ENCODE assay signal across 19 cellular contexts in the genomic region with DNA sequence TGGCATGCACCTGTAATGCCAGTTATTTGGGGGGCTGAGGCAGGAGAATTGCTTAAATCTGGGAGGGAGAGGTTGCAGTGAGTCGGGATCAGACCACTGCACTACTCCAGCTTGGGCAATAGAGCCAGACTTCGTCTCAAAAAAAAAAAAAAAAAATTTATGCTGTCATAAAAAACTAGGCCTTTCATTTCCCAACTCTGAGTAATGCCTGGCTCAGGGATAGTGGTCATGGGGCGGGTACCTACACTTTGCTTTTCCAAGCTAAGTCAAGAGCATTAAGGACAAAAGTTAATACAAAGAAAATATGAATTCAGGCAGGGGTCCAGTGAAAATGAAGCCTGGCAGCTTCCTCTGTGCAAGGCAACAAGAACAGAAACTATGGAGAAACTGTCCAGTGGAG.
DNase-seq lines count a peak whose midpoint lies in the region; ATAC-seq and TF ChIP-seq lines count a peak whose summit lies in the region.
"Had no signal": no experiment of that assay in that cellular context is flagged by ENCODE, and none has a peak within 500 bp of the region (broad histone marks: within the 10 kb centered on the region; RNA-seq: fewer than 3 reads in every experiment).

No MANE protein-coding gene starts in this region.

- peak overlapping the region; percentile 81; the same call in 1 of the 2 replicates for H3K27ac ChIP-seq in MM.1S (ENCODE audit: low read length)
- H3K27ac ChIP-seq: foreskin keratinocyte, neural progenitor cell, SJCRH30, upper lobe of right lung had no signal

- ATAC-seq in stimulated activated effector memory CD8-positive, alpha-beta T cell treated with anti-CD3 and anti-CD28 coated beads, Interleukin-12 subunit alpha, Interleukin-12 subunit beta, amount 100 ng/mL, for 72 hours, result no peak
- no peak for ATAC-seq in GM21723 (IDR thresholded peaks at IDR 0.05; ENCODE audit: unreplicated experiment)
- ATAC-seq: foreskin keratinocyte, upper lobe of right lung had no signal

- H3K9me3 ChIP-seq in MM.1S (replicated peaks; ENCODE audit: insufficient read depth, low read length), result no peaks in the 10 kb centered on the region
- H3K9me3 ChIP-seq: SJCRH30, upper lobe of right lung had no signal

- no peak for TF ChIP-seq CTCF in MM.1S (IDR thresholded peaks at IDR 0.05; ENCODE audit: low read length)
- no peak for TF ChIP-seq CTCF in cardiac fibroblast (IDR thresholded peaks at IDR 0.05; ENCODE audit: low read depth, low read length)

- no peaks in the 10 kb centered on the region for H3K9me2 ChIP-seq in MM.1S (replicated peaks; ENCODE audit: insufficient read depth, low read length)

- H3K27me3 ChIP-seq in MM.1S (replicated peaks; ENCODE audit: insufficient read depth, low read length), result no peaks in the 10 kb centered on the region
- H3K27me3 ChIP-seq: foreskin keratinocyte, neural progenitor cell, SJCRH30, upper lobe of right lung had no signal

- peaks cover 98% of the 10 kb centered on the region for H3K36me3 Mint-ChIP-seq in activated T-cell treated with anti-CD3 and anti-CD28 coated beads, Interleukin-2, amount 50 U/mL, for 24 hours (ENCODE audit: low read depth)
- H3K36me3 Mint-ChIP-seq in stimulated activated effector memory CD8-positive, alpha-beta T cell treated with anti-CD3 and anti-CD28 coated beads, Interleukin-12 subunit alpha, Interleukin-12 subunit beta, amount 100 ng/mL, for 72 hours, result peaks cover 100% of the 10 kb centered on the region

- no peak overlapping the region for H3K4me3 ChIP-seq in MM.1S (ENCODE audit: low read length)
- no peak overlapping the region for H3K4me3 ChIP-seq in cardiac fibroblast (replicated peaks in 1 of 2; ENCODE audit: low read depth in 2 of 2, low read length in 2 of 2)
- H3K4me3 ChIP-seq: neural progenitor cell, SJCRH30, upper lobe of right lung had no signal

- H3K4me1 Mint-ChIP-seq in activated T-cell treated with anti-CD3 and anti-CD28 coated beads, Interleukin-2, amount 50 U/mL, for 24 hours (ENCODE audit: low read depth), result peaks cover 28% of the 10 kb centered on the region
- H3K4me1 Mint-ChIP-seq in stimulated activated effector memory CD8-positive, alpha-beta T cell treated with anti-CD3 and anti-CD28 coated beads, Interleukin-12 subunit alpha, Interleukin-12 subunit beta, amount 100 ng/mL, for 72 hours, result peaks cover 22% of the 10 kb centered on the region
- H3K4me1 Mint-ChIP-seq: neural progenitor cell had no signal

- H4K20me1 ChIP-seq in MM.1S (ENCODE audit: insufficient read depth, low read length), result no peaks in the 10 kb centered on the region

- no peak overlapping the region for H3K9ac ChIP-seq in MM.1S (ENCODE audit: low read length)
- H3K9ac ChIP-seq: neural progenitor cell had no signal

- no peak overlapping the region for H3K4me3 Mint-ChIP-seq in activated T-cell treated with anti-CD3 and anti-CD28 coated beads, Interleukin-2, amount 50 U/mL, for 24 hours
- no peak overlapping the region for H3K4me3 Mint-ChIP-seq in stimulated activated effector memory CD8-positive, alpha-beta T cell treated with anti-CD3 and anti-CD28 coated beads, Interleukin-12 subunit alpha, Interleukin-12 subunit beta, amount 100 ng/mL, for 72 hours
- H3K4me3 Mint-ChIP-seq: central memory CD8-positive, alpha-beta T cell; neural progenitor cell had no signal

- peaks cover 31% of the 10 kb centered on the region for H3K36me3 ChIP-seq in MM.1S (replicated peaks; ENCODE audit: insufficient read depth, low read length)

- H3K79me2 ChIP-seq in MM.1S (ENCODE audit: low read length), result peaks cover 66% of the 10 kb centered on the region

- no peaks in the 10 kb centered on the region for H3K27me3 Mint-ChIP-seq in activated T-cell treated with anti-CD3 and anti-CD28 coated beads, Interleukin-2, amount 50 U/mL, for 24 hours
- H3K27me3 Mint-ChIP-seq: central memory CD8-positive, alpha-beta T cell had no signal

- no peak overlapping the region for H3K4me2 ChIP-seq in MM.1S (ENCODE audit: low read depth, low read length)
- H3K4me2 ChIP-seq: neural progenitor cell had no signal

- H3K4me1 ChIP-seq in MM.1S (ENCODE audit: low read length), result peaks cover 46% of the 10 kb centered on the region
- H3K4me1 ChIP-seq: foreskin keratinocyte, neural progenitor cell, SJCRH30, upper lobe of right lung had no signal

- peaks cover 25% of the 10 kb centered on the region for H3F3A ChIP-seq in MM.1S (ENCODE audit: insufficient read depth, low read length)

- peak overlapping the region; percentile 72 for H3K27ac Mint-ChIP-seq in activated T-cell treated with anti-CD3 and anti-CD28 coated beads, Interleukin-2, amount 50 U/mL, for 24 hours
- H3K27ac Mint-ChIP-seq in stimulated activated effector memory CD8-positive, alpha-beta T cell treated with anti-CD3 and anti-CD28 coated beads, Interleukin-12 subunit alpha, Interleukin-12 subunit beta, amount 100 ng/mL, for 72 hours, result peak overlapping the region; percentile 86
- H3K27ac Mint-ChIP-seq: neural progenitor cell had no signal

- no peak for DNase-seq in activated T-cell treated with anti-CD3 and anti-CD28 coated beads, Interleukin-2, amount 50 U/mL, for 24 hours
- DNase-seq in activated T-cell treated with anti-CD3 and anti-CD28 coated beads, Interleukin-2, amount 50 U/mL, for 48 hours, result no peak
- DNase-seq in MM.1S, result no peak
- peak; percentile 29 to 63 for DNase-seq in cardiac fibroblast (ENCODE audit: low read depth in 2 of 2)
- DNase-seq in stimulated activated effector memory CD8-positive, alpha-beta T cell treated with anti-CD3 and anti-CD28 coated beads, Interleukin-12 subunit alpha, Interleukin-12 subunit beta, amount 100 ng/mL, for 72 hours (ENCODE audit: low spot score in 2 of 2), result no peak
- DNase-seq in NCI-H2171 (lab: John Stamatoyannopoulos, UW), result no peak
- DNase-seq in NCI-H1436 treated with DMSO at 0.1 percent for 48 hours (lab: John Stamatoyannopoulos, UW), result no peak
- DNase-seq: activated T-cell treated with anti-CD3 and anti-CD28 coated beads for 4 hours; effector memory CD4-positive, alpha-beta T cell; foreskin keratinocyte; NCI-H2029; NCI-H69; SJCRH30; stimulated activated naive CD4-positive, alpha-beta T cell; T-helper 9 cell; upper lobe of right lung had no signal

- H3K9me3 Mint-ChIP-seq in activated T-cell treated with anti-CD3 and anti-CD28 coated beads, Interleukin-2, amount 50 U/mL, for 24 hours, result no peaks in the 10 kb centered on the region
- H3K9me3 Mint-ChIP-seq in stimulated activated effector memory CD8-positive, alpha-beta T cell treated with anti-CD3 and anti-CD28 coated beads, Interleukin-12 subunit alpha, Interleukin-12 subunit beta, amount 100 ng/mL, for 72 hours, result no peaks in the 10 kb centered on the region
- H3K9me3 Mint-ChIP-seq: central memory CD8-positive, alpha-beta T cell; neural progenitor cell had no signal

- H2AFZ ChIP-seq in MM.1S (ENCODE audit: low read length), result no peak overlapping the region
- H2AFZ ChIP-seq: neural progenitor cell had no signal

Comparison
In these comparisons a context has a peak if more than half of its experiments do, and no peak if none do; other contexts are left out.
1. DNase-seq: peak in cardiac fibroblast (2 of 2); none in activated T-cell treated with anti-CD3 and anti-CD28 coated beads, Interleukin-2, amount 50 U/mL, for 24 hours (single experiment), activated T-cell treated with anti-CD3 and anti-CD28 coated beads, Interleukin-2, amount 50 U/mL, for 48 hours (0 of 2), MM.1S (single experiment), stimulated activated effector memory CD8-positive, alpha-beta T cell treated with anti-CD3 and anti-CD28 coated beads, Interleukin-12 subunit alpha, Interleukin-12 subunit beta, amount 100 ng/mL, for 72 hours (0 of 2), NCI-H2171 (single experiment) and NCI-H1436 treated with DMSO at 0.1 percent for 48 hours (single experiment).